Comparison of ENCODE assay signal across 13 cellular contexts in genomic region chr12:90085491-90086274, GRCh38.
DNase-seq lines count a peak whose midpoint lies in the region; ATAC-seq and TF ChIP-seq lines count a peak whose summit lies in the region.
"Had no signal": no experiment of that assay in that cellular context is flagged by ENCODE, and none has a peak within 500 bp of the region (broad histone marks: within the 10 kb centered on the region; RNA-seq: fewer than 3 reads in every experiment).

No MANE protein-coding gene starts in this region.

- H3K4me1 Mint-ChIP-seq in glutamatergic neuron (ENCODE audit: low read depth, unreplicated experiment) = peaks cover 10% of the 10 kb centered on the region
- peaks cover 4% of the 10 kb centered on the region for H3K4me1 Mint-ChIP-seq in activated naive CD4-positive, alpha-beta T cell treated with anti-CD3 and anti-CD28 coated beads, Interleukin-2, amount 10 ng/mL, durations not matched to agents 7 days and 5 days

- no peaks in the 10 kb centered on the region for H3K27me3 ChIP-seq in A673 (replicated peaks; ENCODE audit: insufficient read depth, low read depth, low read length, poor library complexity)
- H3K27me3 ChIP-seq in WERI-Rb-1 (ENCODE audit: insufficient read depth, low read depth, severe bottlenecking) = no peaks in the 10 kb centered on the region
- H3K27me3 ChIP-seq: gastroesophageal sphincter, right atrium auricular region had no signal

- H3K36me3 Mint-ChIP-seq in glutamatergic neuron (ENCODE audit: unreplicated experiment) = no peaks in the 10 kb centered on the region
- H3K36me3 Mint-ChIP-seq in activated naive CD4-positive, alpha-beta T cell treated with anti-CD3 and anti-CD28 coated beads, Interleukin-2, amount 10 ng/mL, durations not matched to agents 7 days and 5 days = no peaks in the 10 kb centered on the region
- H3K36me3 Mint-ChIP-seq: naive thymus-derived CD4-positive, alpha-beta T cell had no signal

- BruUV-seq in A673 (replicated peaks; lab: Mats Ljungman, UMichigan) = no TSS peak

- intact Hi-C loops in A673 (cut with micrococcal nuclease; ENCODE audit: unreplicated experiment) = no loop called here

- CTCF ChIA-PET in A673 (lab: Charles Lee) = no interaction called here
- CTCF ChIA-PET in activated naive CD4-positive, alpha-beta T cell treated with anti-CD3 and anti-CD28 coated beads, Interleukin-2, amount 10 ng/mL, durations not matched to agents 7 days and 5 days (lab: Charles Lee) = interaction anchor here (1.5 kb wide), 1 partner anchor 17 kb away, joined by 5 read pairs; no protein-coding TSS in a partner anchor

- H3K27ac ChIP-seq in A673 (ENCODE audit: low read depth, low read length, poor library complexity, severe bottlenecking) (no peak overlapping the region), WERI-Rb-1 (no peak overlapping the region)
- H3K27ac ChIP-seq: C4-2B, gastroesophageal sphincter, right atrium auricular region had no signal

- H3K4me3 ChIP-seq in A673 (ENCODE audit: low read depth, low read length, poor library complexity, severe bottlenecking) (no peak overlapping the region), WERI-Rb-1 (ENCODE audit: low read depth, low read length) (no peak overlapping the region)
- H3K4me3 ChIP-seq: gastroesophageal sphincter, right atrium auricular region had no signal

- H3K9me3 Mint-ChIP-seq in glutamatergic neuron (ENCODE audit: unreplicated experiment) = no peaks in the 10 kb centered on the region
- no peaks in the 10 kb centered on the region for H3K9me3 Mint-ChIP-seq in activated naive CD4-positive, alpha-beta T cell treated with anti-CD3 and anti-CD28 coated beads, Interleukin-2, amount 10 ng/mL, durations not matched to agents 7 days and 5 days

- DNase-seq in A673 (ENCODE audit: low spot score) = peak; percentile 55
- DNase-seq in EL = peak; percentile 15
- DNase-seq in WERI-Rb-1 = peak; percentile 46
- DNase-seq in glutamatergic neuron = no peak
- DNase-seq in SW480 (ENCODE audit: low spot score) = no peak
- no peak for DNase-seq in glomerular visceral epithelial cell (ENCODE audit: extremely low spot score)
- no peak for DNase-seq in activated naive CD4-positive, alpha-beta T cell treated with anti-CD3 and anti-CD28 coated beads, Interleukin-2, amount 10 ng/mL, durations not matched to agents 7 days and 5 days
- DNase-seq: naive thymus-derived CD4-positive, alpha-beta T cell; NCI-H446 had no signal

- ATAC-seq in GM19395 (IDR thresholded peaks at IDR 0.05; ENCODE audit: unreplicated experiment) = no peak
- ATAC-seq: gastroesophageal sphincter; naive thymus-derived CD4-positive, alpha-beta T cell had no signal

- TF ChIP-seq CTCF in A673 (conservative IDR thresholded peaks at IDR 0.05; ENCODE audit: low read depth, low read length) (no peak), WERI-Rb-1 (IDR thresholded peaks at IDR 0.05; ENCODE audit: low read depth, low read length) (no peak), glutamatergic neuron (IDR thresholded peaks at IDR 0.05; ENCODE audit: partially characterized antibody, unreplicated experiment) (no peak)

- peaks cover 3% of the 10 kb centered on the region for H3K27me3 Mint-ChIP-seq in glutamatergic neuron (ENCODE audit: unreplicated experiment)
- H3K27me3 Mint-ChIP-seq in activated naive CD4-positive, alpha-beta T cell treated with anti-CD3 and anti-CD28 coated beads, Interleukin-2, amount 10 ng/mL, durations not matched to agents 7 days and 5 days = no peaks in the 10 kb centered on the region
- H3K27me3 Mint-ChIP-seq: naive thymus-derived CD4-positive, alpha-beta T cell had no signal

- peaks cover 25% of the 10 kb centered on the region for H3K4me1 ChIP-seq in A673 (ENCODE audit: insufficient read depth, low read length, poor library complexity, severe bottlenecking)

- no peaks in the 10 kb centered on the region for H3K36me3 ChIP-seq in A673 (ENCODE audit: insufficient read depth, low read length, poor library complexity, severe bottlenecking)
- H3K36me3 ChIP-seq in WERI-Rb-1 = no peaks in the 10 kb centered on the region
- H3K36me3 ChIP-seq: gastroesophageal sphincter, right atrium auricular region had no signal

- H3K4me3 Mint-ChIP-seq in glutamatergic neuron (ENCODE audit: unreplicated experiment) = no peak overlapping the region
- H3K4me3 Mint-ChIP-seq in activated naive CD4-positive, alpha-beta T cell treated with anti-CD3 and anti-CD28 coated beads, Interleukin-2, amount 10 ng/mL, durations not matched to agents 7 days and 5 days = no peak overlapping the region
- H3K4me3 Mint-ChIP-seq: naive thymus-derived CD4-positive, alpha-beta T cell had no signal

- POLR2A ChIA-PET in A673 (lab: Charles Lee; ENCODE audit: low non-redundant PET) = no interaction called here

- no peaks in the 10 kb centered on the region for H3K9me3 ChIP-seq in A673 (ENCODE audit: low read depth, low read length, poor library complexity, severe bottlenecking)
- no peaks in the 10 kb centered on the region for H3K9me3 ChIP-seq in WERI-Rb-1 (ENCODE audit: severe bottlenecking)
- H3K9me3 ChIP-seq: gastroesophageal sphincter, right atrium auricular region had no signal

- peak overlapping the region; percentile 34 for H3K27ac Mint-ChIP-seq in glutamatergic neuron (ENCODE audit: unreplicated experiment)
- no peak overlapping the region for H3K27ac Mint-ChIP-seq in activated naive CD4-positive, alpha-beta T cell treated with anti-CD3 and anti-CD28 coated beads, Interleukin-2, amount 10 ng/mL, durations not matched to agents 7 days and 5 days
- H3K27ac Mint-ChIP-seq: naive thymus-derived CD4-positive, alpha-beta T cell had no signal

Comparison
In these comparisons a context has a peak if more than half of its experiments do, and no peak if none do; other contexts are left out.
1. DNase-seq: peak in A673 (single experiment), EL (single experiment) and WERI-Rb-1 (single experiment); none in glutamatergic neuron (single experiment), SW480 (single experiment), glomerular visceral epithelial cell (single experiment) and activated naive CD4-positive, alpha-beta T cell treated with anti-CD3 and anti-CD28 coated beads, Interleukin-2, amount 10 ng/mL, durations not matched to agents 7 days and 5 days (single experiment).